8 cellular contexts compared by ENCODE assay signal in the genomic region with DNA sequence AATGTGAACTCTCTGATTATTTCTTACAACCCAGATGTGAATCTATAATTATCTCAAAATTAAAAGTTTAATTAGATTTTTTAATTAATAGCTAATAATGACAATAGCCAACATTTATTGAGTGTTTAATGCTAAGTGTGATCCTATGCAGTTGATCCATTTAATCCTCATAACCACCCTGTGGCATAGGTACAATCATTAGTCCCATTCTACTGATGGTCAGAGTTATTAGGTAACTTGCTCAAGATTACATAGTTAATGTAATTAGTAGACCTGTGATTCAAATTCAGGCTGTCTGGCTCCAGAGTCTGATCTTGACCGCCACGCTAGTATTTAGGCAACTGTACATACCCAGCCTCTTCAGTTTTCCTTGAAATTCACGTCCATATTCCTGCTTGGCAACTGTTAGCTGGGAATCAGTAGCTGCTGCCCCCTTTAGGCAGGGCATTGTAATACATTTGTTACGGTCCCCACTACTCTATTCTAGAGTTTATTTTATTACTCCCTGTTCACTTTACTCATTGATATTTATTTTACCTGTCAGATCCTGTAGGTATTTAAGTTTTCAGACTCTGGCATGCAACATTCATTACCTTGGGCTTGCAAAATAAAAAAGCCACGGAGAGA. TPM values are rescaled to one million over a fixed set of nuclear protein-coding genes. Genes with fewer than 3 reads are reported as not detected.
A peak's percentile ranks its signal among the peaks of the same experiment; 100 is the strongest.
DNase-seq lines count a peak whose midpoint lies in the region; ATAC-seq, FAIRE-seq and TF ChIP-seq lines count a peak whose summit lies in the region.

No MANE protein-coding gene starts in this region.

- H3K27ac ChIP-seq in GM12878 (ENCODE audit: control insufficient read depth, insufficient read depth): no peak overlapping the region

- no peak overlapping the region for H3K27ac Mint-ChIP-seq in neural crest cell (ENCODE audit: unreplicated experiment)

- intact Hi-C loops in GM12878 (cut with micrococcal nuclease; ENCODE audit: unreplicated experiment): loop anchor here (5.0 kb wide), 1 partner anchor 163 kb away; no protein-coding TSS in a partner anchor

- H3K36me3 ChIP-seq in GM12878 (ENCODE audit: control insufficient read depth in 2 of 2, insufficient read depth in 2 of 2, low read length in 1 of 2): no peaks in the 10 kb centered on the region

- TF ChIP-seq RAD21 in GM12878 (IDR thresholded peaks at IDR 0.05; ENCODE audit: insufficient read depth, low read depth, low read length): peak; percentile 65

- no peaks in the 10 kb centered on the region for H4K20me1 ChIP-seq in GM12878 (ENCODE audit: control insufficient read depth, insufficient read depth)

- H3K4me2 ChIP-seq in GM12878 (ENCODE audit: control insufficient read depth, insufficient read depth): no peak overlapping the region

- no peak overlapping the region for H3K4me3 Mint-ChIP-seq in neural crest cell

- RAD21 ChIA-PET in GM12878 (lab: Charles Lee; ENCODE audit: unreplicated experiment): interaction anchor here (0.5 to 1.4 kb wide), 7 partner anchors 9 to 325 kb away, joined by 3 to 6 read pairs (median 4); no protein-coding TSS in a partner anchor

- no peak for FAIRE-seq in GM12878 (lab: Jason Lieb, UNC)

- peaks cover 6% of the 10 kb centered on the region for H3K27me3 Mint-ChIP-seq in neural crest cell (ENCODE audit: low read depth)

- no TSS peak for BruUV-seq in GM12878 (replicated peaks; lab: Mats Ljungman, UMichigan)

- no peak overlapping the region for H3K4me3 ChIP-seq in GM12878

- H3K9ac ChIP-seq in GM12878 (ENCODE audit: control insufficient read depth, insufficient read depth, low read length): no peak overlapping the region

- ATAC-seq in GM12878: peak; percentile 82

- no peak for TF ChIP-seq POLR2A in GM12878 (IDR thresholded peaks at IDR 0.05; ENCODE audit: low read depth, low read length)

- H3K4me1 ChIP-seq in GM12878 (ENCODE audit: control insufficient read depth, insufficient read depth, low read length): no peaks in the 10 kb centered on the region

- SMC1A ChIA-PET in GM12878 (lab: Charles Lee; ENCODE audit: uncharacterized antibody, unreplicated experiment): interaction anchor here (0.6 to 2.0 kb wide), 15 partner anchors 11 to 181 kb away, joined by 3 to 11 read pairs (median 3); no protein-coding TSS in a partner anchor

- peak; percentile 1 for DNase-seq in NCI-H1105 treated with DMSO at 0.1 percent for 48 hours (lab: John Stamatoyannopoulos, UW)
- no peak for DNase-seq in NCI-H1105 (lab: John Stamatoyannopoulos, UW)
- DNase-seq in HuH-7 (ENCODE audit: low spot score): peak; percentile 61
- DNase-seq in GM12878 (ENCODE audit: low read depth, low spot score): no peak
- DNase-seq in neural crest cell (ENCODE audit: low read depth, low spot score): no peak
- no peak for DNase-seq in NCI-H128 (lab: John Stamatoyannopoulos, UW; ENCODE audit: unreplicated experiment)
- DNase-seq in NCI-H187 (lab: John Stamatoyannopoulos, UW): no peak
- no peak for DNase-seq in OCI-M2 (lab: John Stamatoyannopoulos, UW; ENCODE audit: unreplicated experiment)

- in situ Hi-C loops in GM12878 (cut with MboI): no loop called here

- no peaks in the 10 kb centered on the region for H3K9me3 ChIP-seq in GM12878 (replicated peaks; ENCODE audit: control insufficient read depth, insufficient read depth, low read length)

- no peak for TF ChIP-seq EP300 in GM12878 (IDR thresholded peaks at IDR 0.05; ENCODE audit: borderline replicate concordance in 1 of 2, control insufficient read depth in 1 of 2, low read depth in 2 of 2, low read length in 2 of 2)

- H3K9me3 Mint-ChIP-seq in neural crest cell: peaks cover 8% of the 10 kb centered on the region

- H2AFZ ChIP-seq in GM12878 (ENCODE audit: control insufficient read depth, low read depth, low read length): no peak overlapping the region

- H3K4me1 Mint-ChIP-seq in neural crest cell: no peaks in the 10 kb centered on the region

- no peaks in the 10 kb centered on the region for H3K79me2 ChIP-seq in GM12878 (ENCODE audit: control insufficient read depth, insufficient read depth, low read length)

- CTCF ChIA-PET in GM12878 (lab: Yijun Ruan, JAX): interaction anchor here (0.6 to 2.2 kb wide), 26 partner anchors 8 to 688 kb away, joined by 3 to 33 read pairs (median 3); no protein-coding TSS in a partner anchor

- POLR2A ChIA-PET in GM12878 (lab: Charles Lee): interaction anchor here (1.0 kb wide), 1 partner anchor 172 kb away, joined by 4 read pairs; no protein-coding TSS in a partner anchor

- WGBS in GM12878 (ENCODE audit: insufficient coverage, insufficient replicate concordance, low lambda C conversion rate, missing lambda C conversion rate): 39% methylated on average over 5 of the region's 5 CpGs

- no peaks in the 10 kb centered on the region for H3K36me3 Mint-ChIP-seq in neural crest cell (ENCODE audit: low read depth)

- H3K27me3 ChIP-seq in GM12878 (replicated peaks in 1 of 2; ENCODE audit: control insufficient read depth in 2 of 2, insufficient read depth in 2 of 2, low read length in 1 of 2): no peaks in the 10 kb centered on the region

- TF ChIP-seq CTCF in GM12878 (IDR thresholded peaks at IDR 0.05 in 2 of 3, conservative IDR thresholded peaks at IDR 0.05 in 1 of 3; ENCODE audit: control insufficient read depth in 2 of 3, extremely low read depth in 1 of 3, insufficient read depth in 1 of 3, low read depth in 3 of 3, low read length in 3 of 3) (peak; percentile 64 to 76 (median 66)), neural crest cell (conservative IDR thresholded peaks at IDR 0.05) (peak; percentile 60)

TF ChIP-seq in GM12878, 131 proteins besides CTCF, POLR2A, EP300 and RAD21 (continues in another document):
- TF ChIP-seq, protein P1, sequence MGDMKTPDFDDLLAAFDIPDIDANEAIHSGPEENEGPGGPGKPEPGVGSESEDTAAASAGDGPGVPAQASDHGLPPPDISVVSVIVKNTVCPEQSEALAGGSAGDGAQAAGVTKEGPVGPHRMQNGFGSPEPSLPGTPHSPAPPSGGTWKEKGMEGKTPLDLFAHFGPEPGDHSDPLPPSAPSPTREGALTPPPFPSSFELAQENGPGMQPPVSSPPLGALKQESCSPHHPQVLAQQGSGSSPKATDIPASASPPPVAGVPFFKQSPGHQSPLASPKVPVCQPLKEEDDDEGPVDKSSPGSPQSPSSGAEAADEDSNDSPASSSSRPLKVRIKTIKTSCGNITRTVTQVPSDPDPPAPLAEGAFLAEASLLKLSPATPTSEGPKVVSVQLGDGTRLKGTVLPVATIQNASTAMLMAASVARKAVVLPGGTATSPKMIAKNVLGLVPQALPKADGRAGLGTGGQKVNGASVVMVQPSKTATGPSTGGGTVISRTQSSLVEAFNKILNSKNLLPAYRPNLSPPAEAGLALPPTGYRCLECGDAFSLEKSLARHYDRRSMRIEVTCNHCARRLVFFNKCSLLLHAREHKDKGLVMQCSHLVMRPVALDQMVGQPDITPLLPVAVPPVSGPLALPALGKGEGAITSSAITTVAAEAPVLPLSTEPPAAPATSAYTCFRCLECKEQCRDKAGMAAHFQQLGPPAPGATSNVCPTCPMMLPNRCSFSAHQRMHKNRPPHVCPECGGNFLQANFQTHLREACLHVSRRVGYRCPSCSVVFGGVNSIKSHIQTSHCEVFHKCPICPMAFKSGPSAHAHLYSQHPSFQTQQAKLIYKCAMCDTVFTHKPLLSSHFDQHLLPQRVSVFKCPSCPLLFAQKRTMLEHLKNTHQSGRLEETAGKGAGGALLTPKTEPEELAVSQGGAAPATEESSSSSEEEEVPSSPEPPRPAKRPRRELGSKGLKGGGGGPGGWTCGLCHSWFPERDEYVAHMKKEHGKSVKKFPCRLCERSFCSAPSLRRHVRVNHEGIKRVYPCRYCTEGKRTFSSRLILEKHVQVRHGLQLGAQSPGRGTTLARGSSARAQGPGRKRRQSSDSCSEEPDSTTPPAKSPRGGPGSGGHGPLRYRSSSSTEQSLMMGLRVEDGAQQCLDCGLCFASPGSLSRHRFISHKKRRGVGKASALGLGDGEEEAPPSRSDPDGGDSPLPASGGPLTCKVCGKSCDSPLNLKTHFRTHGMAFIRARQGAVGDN (IDR thresholded peaks at IDR 0.05): no peak
- TF ChIP-seq IKZF2 (IDR thresholded peaks at IDR 0.05): peak in 1 of 2 experiments; percentile 27; a peak in 1 of 4 replicates

RNA-seq across cellular contexts. Expression of a gene that starts 20.6 kb away (rescaled TPM):
- 172 and 194 TPM in 2 replicates for total RNA-seq in GM12878 (2013; cell fraction: nucleolus; rRNA removed)
- total RNA-seq in GM12878 (2014; rRNA removed) (24.2 and 27.2 TPM in 2 replicates), GM12878 (2014; rRNA removed; fragmentation: Illumina TruSeq; extraction: Trizol) (24.4 and 25.6 TPM in 2 replicates), GM12878 (2021) (19.0 and 20.2 TPM in 2 replicates), neural crest cell (0.21 and 0.25 TPM in 2 replicates)
- polyA plus RNA-seq in GM12878 (2011; ENCODE audit: low read depth): 9.0 TPM
- polyA plus RNA-seq in GM12878 (2011; rRNA removed) (15.4 and 21.3 TPM in 2 replicates), GM12878 (2014; fragmentation: Illumina TruSeq; extraction: Trizol) (18.6 and 23.7 TPM in 2 replicates), GM12878 (2014; fragmentation: Nextera tagmentation; extraction: Ambion mirVana) (1 to 10 TPM; 7.4 to 10.0 TPM), GM12878 (2014; rRNA removed) (17.3 and 19.3 TPM in 2 replicates), GM12878 (2016; fragmentation: Nextera tagmentation; extraction: Ambion mirVana) (10 to 100 TPM; 14.6 to 15.5 TPM)
- polyA plus RNA-seq in GM12878 (2011; cell fraction: cytosol; rRNA removed): 6.2 and 7.2 TPM in 2 replicates
- polyA plus RNA-seq in GM12878 (2011; cell fraction: nucleus; rRNA removed): 23.0 and 25.2 TPM in 2 replicates
- 15.4 and 23.3 TPM in 2 replicates for polyA plus RNA-seq in GM12878 (2012)
- 22.5 and 25.5 TPM in 2 replicates for polyA minus RNA-seq in GM12878 (2011; rRNA and poly(A)+ RNA removed)
- 6.9 and 10.0 TPM in 2 replicates for polyA minus RNA-seq in GM12878 (2011; cell fraction: cytosol; rRNA and poly(A)+ RNA removed)
- polyA minus RNA-seq in GM12878 (2011; cell fraction: nucleus; rRNA and poly(A)+ RNA removed): 24.5 and 36.4 TPM in 2 replicates

RNA-seq across cellular contexts. Expression of a gene that starts 51.1 kb away (rescaled TPM):
- 28.9 and 40.8 TPM in 2 replicates for total RNA-seq in GM12878 (2013; cell fraction: nucleolus; rRNA removed)
- total RNA-seq in GM12878 (2014; rRNA removed) (11.4 and 17.5 TPM in 2 replicates), GM12878 (2014; rRNA removed; fragmentation: Illumina TruSeq; extraction: Trizol) (36.7 and 38.5 TPM in 2 replicates), GM12878 (2021) (34.8 and 39.2 TPM in 2 replicates), neural crest cell (47.6 and 49.4 TPM in 2 replicates)
- polyA plus RNA-seq in GM12878 (2011; ENCODE audit: low read depth): 32.5 TPM
- polyA plus RNA-seq in GM12878 (2011; rRNA removed) (24.3 and 26.1 TPM in 2 replicates), GM12878 (2014; fragmentation: Illumina TruSeq; extraction: Trizol) (73.5 and 96.6 TPM in 2 replicates), GM12878 (2014; fragmentation: Nextera tagmentation; extraction: Ambion mirVana) (1 to 10 TPM; 4.3 to 6.0 TPM), GM12878 (2014; rRNA removed) (13.5 and 13.8 TPM in 2 replicates), GM12878 (2016; fragmentation: Nextera tagmentation; extraction: Ambion mirVana) (10 to 100 TPM; 26.6 to 28.9 TPM)
- 19.2 and 19.7 TPM in 2 replicates for polyA plus RNA-seq in GM12878 (2011; cell fraction: cytosol; rRNA removed)
- 6.2 and 13.6 TPM in 2 replicates for polyA plus RNA-seq in GM12878 (2011; cell fraction: nucleus; rRNA removed)
- polyA plus RNA-seq in GM12878 (2012): 28.0 and 28.8 TPM in 2 replicates
- polyA minus RNA-seq in GM12878 (2011; rRNA and poly(A)+ RNA removed): 23.3 and 38.5 TPM in 2 replicates
- polyA minus RNA-seq in GM12878 (2011; cell fraction: cytosol; rRNA and poly(A)+ RNA removed): 10.8 and 13.3 TPM in 2 replicates
- 10.9 and 35.0 TPM in 2 replicates for polyA minus RNA-seq in GM12878 (2011; cell fraction: nucleus; rRNA and poly(A)+ RNA removed)

Comparison
In these comparisons a context has a peak if more than half of its experiments do, and no peak if none do; other contexts are left out.
1. DNase-seq: peak in NCI-H1105 treated with DMSO at 0.1 percent for 48 hours (single experiment) and HuH-7 (single experiment); none in NCI-H1105 (single experiment), GM12878 (single experiment), neural crest cell (single experiment), NCI-H128 (single experiment), NCI-H187 (0 of 2) and OCI-M2 (single experiment).
2. RNA of a gene that starts 20.6 kb away (total RNA-seq): 19.0 to 194 TPM in GM12878; 0.21 to 0.25 TPM in neural crest cell; every median in the first group is over 10 times any median in the second.